In genomic region chr10:11324761-11325321, GRCh38 we compare ENCODE assay signal across 1 cellular context.
TF ChIP-seq lines count a peak whose summit lies in the region.

No MANE protein-coding gene starts in this region.

TF ChIP-seq in neural cell, 6 proteins besides CTCF, POLR2A, EP300 and RAD21:
- no peak for TF ChIP-seq REST (IDR thresholded peaks at IDR 0.05; ENCODE audit: borderline replicate concordance)
- TF ChIP-seq POLR2AphosphoS5 (IDR thresholded peaks at IDR 0.05) = peak; percentile 15
TF ChIP-seq in neural cell: peak in this region for 1.
